8 cellular contexts compared by ENCODE assay signal in genomic region chr12:124740691-124741137, GRCh38.
DNase-seq lines count a peak whose midpoint lies in the region; ATAC-seq and TF ChIP-seq lines count a peak whose summit lies in the region.

No MANE protein-coding gene starts in this region.

- no peak overlapping the region for H3K4me3 ChIP-seq in Loucy (ENCODE audit: low read length, poor library complexity, severe bottlenecking)
- no peak overlapping the region for H3K4me3 ChIP-seq in naive thymus-derived CD4-positive, alpha-beta T cell (ENCODE audit: low read length)
- H3K4me3 ChIP-seq in CD8-positive, alpha-beta memory T cell (ENCODE audit: low read length) = no peak overlapping the region

- no peak overlapping the region for H3K27ac ChIP-seq in naive thymus-derived CD4-positive, alpha-beta T cell (ENCODE audit: low read depth, low read length)
- no peak overlapping the region for H3K27ac ChIP-seq in CD8-positive, alpha-beta memory T cell (ENCODE audit: low read depth, low read length)

- no peak overlapping the region for H3K4me3 Mint-ChIP-seq in dendritic cell treated with granulocyte-macrophage colony-stimulating factor and Interleukin-4, amounts not matched to agents 40 ng/mL and 50 ng/mL, for 4 days
- no peak overlapping the region for H3K4me3 Mint-ChIP-seq in naive thymus-derived CD4-positive, alpha-beta T cell
- H3K4me3 Mint-ChIP-seq in CD8-positive, alpha-beta memory T cell = no peak overlapping the region

- no peaks in the 10 kb centered on the region for H3K27me3 ChIP-seq in Loucy (ENCODE audit: insufficient read depth, low read length, poor library complexity, severe bottlenecking)
- H3K27me3 ChIP-seq in naive thymus-derived CD4-positive, alpha-beta T cell (ENCODE audit: control insufficient read depth in 2 of 2, insufficient read depth in 2 of 2, low read length in 2 of 2) = no peaks in the 10 kb centered on the region
- H3K27me3 ChIP-seq in CD8-positive, alpha-beta memory T cell (ENCODE audit: insufficient read depth, low read length, poor library complexity, severe bottlenecking) = no peaks in the 10 kb centered on the region

- H3K9me2 ChIP-seq in Loucy (replicated peaks; ENCODE audit: low read depth, low read length) = no peaks in the 10 kb centered on the region

- no peaks in the 10 kb centered on the region for H3F3A ChIP-seq in Loucy (ENCODE audit: low read depth)

- ATAC-seq in naive thymus-derived CD4-positive, alpha-beta T cell = peak; percentile 50
- ATAC-seq in GM18520 (IDR thresholded peaks at IDR 0.05; ENCODE audit: unreplicated experiment) = no peak
- ATAC-seq in HG03439 (IDR thresholded peaks at IDR 0.05; ENCODE audit: unreplicated experiment) = no peak

- no peak overlapping the region for H2AFZ ChIP-seq in Loucy (ENCODE audit: low read length)

- H3K9me3 ChIP-seq in Loucy (ENCODE audit: insufficient read depth, low read depth, low read length) = no peaks in the 10 kb centered on the region
- no peaks in the 10 kb centered on the region for H3K9me3 ChIP-seq in naive thymus-derived CD4-positive, alpha-beta T cell (ENCODE audit: control insufficient read depth in 2 of 3, low read length in 3 of 3)
- no peaks in the 10 kb centered on the region for H3K9me3 ChIP-seq in CD8-positive, alpha-beta memory T cell (ENCODE audit: low read length)

- no peaks in the 10 kb centered on the region for H3K36me3 ChIP-seq in Loucy (ENCODE audit: insufficient read depth, low read length)
- no peaks in the 10 kb centered on the region for H3K36me3 ChIP-seq in naive thymus-derived CD4-positive, alpha-beta T cell (ENCODE audit: control insufficient read depth in 2 of 3, insufficient read depth in 3 of 3, low read length in 3 of 3)
- no peaks in the 10 kb centered on the region for H3K36me3 ChIP-seq in CD8-positive, alpha-beta memory T cell (ENCODE audit: insufficient read depth, low read length)

- no peaks in the 10 kb centered on the region for H3K9me3 Mint-ChIP-seq in dendritic cell treated with granulocyte-macrophage colony-stimulating factor and Interleukin-4, amounts not matched to agents 40 ng/mL and 50 ng/mL, for 4 days
- no peaks in the 10 kb centered on the region for H3K9me3 Mint-ChIP-seq in naive thymus-derived CD4-positive, alpha-beta T cell
- H3K9me3 Mint-ChIP-seq in CD8-positive, alpha-beta memory T cell = no peaks in the 10 kb centered on the region

- H3K9ac ChIP-seq in Loucy (ENCODE audit: low read depth, low read length, poor library complexity, severe bottlenecking) = no peak overlapping the region

- no peaks in the 10 kb centered on the region for H3K4me1 ChIP-seq in Loucy (ENCODE audit: insufficient read depth, low read length, poor library complexity, severe bottlenecking)
- peaks cover 4 to 5% of the 10 kb centered on the region in 2 donors for H3K4me1 ChIP-seq in naive thymus-derived CD4-positive, alpha-beta T cell (ENCODE audit: control insufficient read depth in 2 of 2, insufficient read depth in 2 of 2, low read length in 2 of 2)
- peaks cover 6% of the 10 kb centered on the region for H3K4me1 ChIP-seq in CD8-positive, alpha-beta memory T cell (ENCODE audit: insufficient read depth, low read length)

- DNase-seq in Caki2 (ENCODE audit: low read depth) (peak; percentile 82), NCI-H2029 (lab: John Stamatoyannopoulos, UW) (no peak)
- DNase-seq in naive thymus-derived CD4-positive, alpha-beta T cell = peak in 1 of 9 donors; percentile 41
- no peak for DNase-seq in CD8-positive, alpha-beta memory T cell

- no peaks in the 10 kb centered on the region for H3K36me3 Mint-ChIP-seq in dendritic cell treated with granulocyte-macrophage colony-stimulating factor and Interleukin-4, amounts not matched to agents 40 ng/mL and 50 ng/mL, for 4 days (ENCODE audit: low read depth)
- H3K36me3 Mint-ChIP-seq in naive thymus-derived CD4-positive, alpha-beta T cell = no peaks in the 10 kb centered on the region
- H3K36me3 Mint-ChIP-seq in CD8-positive, alpha-beta memory T cell = no peaks in the 10 kb centered on the region

- peak overlapping the region; percentile 63 for H3K27ac Mint-ChIP-seq in dendritic cell treated with granulocyte-macrophage colony-stimulating factor and Interleukin-4, amounts not matched to agents 40 ng/mL and 50 ng/mL, for 4 days
- no peak overlapping the region for H3K27ac Mint-ChIP-seq in naive thymus-derived CD4-positive, alpha-beta T cell
- H3K27ac Mint-ChIP-seq in CD8-positive, alpha-beta memory T cell = no peak overlapping the region

- H3K4me2 ChIP-seq in Loucy (ENCODE audit: low read depth, low read length, poor library complexity, severe bottlenecking) = peak overlapping the region; percentile 29

- peaks cover 62% of the 10 kb centered on the region for H3K4me1 Mint-ChIP-seq in dendritic cell treated with granulocyte-macrophage colony-stimulating factor and Interleukin-4, amounts not matched to agents 40 ng/mL and 50 ng/mL, for 4 days (ENCODE audit: low read depth)
- peaks cover 0 to 29% (median 19%) of the 10 kb centered on the region in 7 donors for H3K4me1 Mint-ChIP-seq in naive thymus-derived CD4-positive, alpha-beta T cell
- H3K4me1 Mint-ChIP-seq in CD8-positive, alpha-beta memory T cell = peaks cover 15 to 38% (median 26%) of the 10 kb centered on the region in 3 donors

- intact Hi-C loops in dendritic cell treated with granulocyte-macrophage colony-stimulating factor and Interleukin-4, amounts not matched to agents 40 ng/mL and 50 ng/mL, for 4 days (cut with micrococcal nuclease) = no loop called here
- intact Hi-C loops in naive thymus-derived CD4-positive, alpha-beta T cell (cut with micrococcal nuclease) = no loop called here

- POLR2A ChIA-PET in naive thymus-derived CD4-positive, alpha-beta T cell (lab: Charles Lee) = no interaction called here
- POLR2A ChIA-PET in CD8-positive, alpha-beta memory T cell (lab: Charles Lee) = no interaction called here

- no peaks in the 10 kb centered on the region for H4K20me1 ChIP-seq in Loucy (ENCODE audit: insufficient read depth, low read length, poor library complexity, severe bottlenecking)

- in situ Hi-C loops in Caki2 (cut with HindIII; ENCODE audit: low pct_unique_long_range_greater_than_20kb, low sequenced_read_pairs) = no loop called here

- H3K27me3 Mint-ChIP-seq in dendritic cell treated with granulocyte-macrophage colony-stimulating factor and Interleukin-4, amounts not matched to agents 40 ng/mL and 50 ng/mL, for 4 days = no peaks in the 10 kb centered on the region
- peaks cover 0 to 14% (median 5%) of the 10 kb centered on the region in 5 donors for H3K27me3 Mint-ChIP-seq in naive thymus-derived CD4-positive, alpha-beta T cell
- H3K27me3 Mint-ChIP-seq in CD8-positive, alpha-beta memory T cell = peaks cover 13 to 30% of the 10 kb centered on the region in 2 donors

- CTCF ChIA-PET in naive thymus-derived CD4-positive, alpha-beta T cell (lab: Charles Lee) = interaction anchor here (1.0 to 1.1 kb wide), 2 partner anchors 23 to 148 kb away, joined by 3 read pairs; no protein-coding TSS in a partner anchor
- CTCF ChIA-PET in CD8-positive, alpha-beta memory T cell (lab: Charles Lee) = interaction anchor here (0.8 to 1.3 kb wide), 3 partner anchors 13 to 275 kb away, joined by 3 read pairs; no protein-coding TSS in a partner anchor

- H3K79me2 ChIP-seq in Loucy (ENCODE audit: insufficient read depth, low read length) = no peaks in the 10 kb centered on the region

- TF ChIP-seq CTCF in Loucy (conservative IDR thresholded peaks at IDR 0.05; ENCODE audit: low read length) = 0 out of 2 replicates have a peak, but pooled peaks have one; percentile 20
